ENCODE assay signal across 22 cellular contexts in genomic region chr14:99148131-99148530, GRCh38.
DNase-seq lines count a peak whose midpoint lies in the region; ATAC-seq and TF ChIP-seq lines count a peak whose summit lies in the region.
"Had no signal": no experiment of that assay in that cellular context is flagged by ENCODE, and none has a peak within 500 bp of the region (broad histone marks: within the 10 kb centered on the region; RNA-seq: fewer than 3 reads in every experiment).

No MANE protein-coding gene starts in this region.

- peak; percentile 5 for DNase-seq in activated CD8-positive, alpha-beta memory T cell treated with anti-CD3 and anti-CD28 coated beads, Interleukin-2, amount 50 U/mL, for 4 hours
- DNase-seq in activated CD8-positive, alpha-beta memory T cell treated with anti-CD3 and anti-CD28 coated beads, Interleukin-2, amount 50 U/mL, for 48 hours, result peak; percentile 41
- DNase-seq in mesenteric fat pad (ENCODE audit: low spot score) (peak; percentile 75), stomach (peak; percentile 8), NCI-H1436 (lab: John Stamatoyannopoulos, UW) (no peak), NCI-H2227 treated with DMSO at 0.1 percent for 48 hours (lab: John Stamatoyannopoulos, UW) (no peak)
- DNase-seq: ACHN; BE2C; C1 segment of cervical spinal cord; CD4-positive, CD25-positive, alpha-beta regulatory T cell; CD8-positive, alpha-beta memory T cell; COR-L47; DMS 273 treated with DMSO at 0.1 percent for 48 hours; DMS53; DND-41; EL; GOT3; H7; HFFc6; IMR-90 had no signal

- no peak for TF ChIP-seq POLR2A in stomach (IDR thresholded peaks at IDR 0.05)

- ATAC-seq in GM19397 (IDR thresholded peaks at IDR 0.05; ENCODE audit: unreplicated experiment), result no peak
- ATAC-seq: GM12878 had no signal

- TF ChIP-seq CTCF in stomach (IDR thresholded peaks at IDR 0.05), result no peak

- no peak for TF ChIP-seq EP300 in stomach (IDR thresholded peaks at IDR 0.05)

- peaks cover 0 to 30% (median 0%) of the 10 kb centered on the region in 3 donors for H3K27me3 ChIP-seq in stomach

- no peaks in the 10 kb centered on the region for H3K9me3 ChIP-seq in stomach
- H3K9me3 ChIP-seq: BE2C had no signal

- intact Hi-C loops in stomach (cut with DNase I; ENCODE audit: low total_unique reads), result no loop called here

- H3K4me3 ChIP-seq in stomach, result no peak overlapping the region
- H3K4me3 ChIP-seq: GM12878 had no signal

- H3K36me3 ChIP-seq in stomach, result no peaks in the 10 kb centered on the region
- H3K36me3 ChIP-seq: BE2C had no signal

- no peak overlapping the region for H3K27ac ChIP-seq in stomach

- H3K4me1 ChIP-seq in stomach, result no peaks in the 10 kb centered on the region
- H3K4me1 ChIP-seq: BE2C had no signal

- WGBS in stomach, 5 donors, result 79 to 94% (median 90%) methylated on average over 5 to 8 of the region's 8 CpGs

Comparison
In these comparisons a context has a peak if more than half of its experiments do, and no peak if none do; other contexts are left out.
1. DNase-seq: peak in activated CD8-positive, alpha-beta memory T cell treated with anti-CD3 and anti-CD28 coated beads, Interleukin-2, amount 50 U/mL, for 4 hours (single experiment), activated CD8-positive, alpha-beta memory T cell treated with anti-CD3 and anti-CD28 coated beads, Interleukin-2, amount 50 U/mL, for 48 hours (single experiment), mesenteric fat pad (single experiment) and stomach (single experiment); none in NCI-H1436 (single experiment) and NCI-H2227 treated with DMSO at 0.1 percent for 48 hours (single experiment).